Comparison of ENCODE assay signal across 8 cellular contexts in genomic region chr17:76353599-76354316, GRCh38. TPM values are rescaled to one million over a fixed set of nuclear protein-coding genes. Genes with fewer than 3 reads are reported as not detected.
DNase-seq lines count a peak whose midpoint lies in the region; ATAC-seq and TF ChIP-seq lines count a peak whose summit lies in the region.

TSS of gene PRPSAP1 (minus strand) at chr17:76353916. CDS start at chr17:76353703, 213 bp downstream.

- DNase-seq in AG09319 (ENCODE audit: extremely low read depth, low read depth): peak; percentile 60
- DNase-seq in NCI-H345 treated with DMSO at 0.1 percent for 48 hours (lab: John Stamatoyannopoulos, UW; ENCODE audit: unreplicated experiment): peak; percentile 94
- DNase-seq in activated CD4-positive, CD25-positive, alpha-beta regulatory T cell treated with anti-CD3 and anti-CD28 coated beads, Interleukin-2, amount 50 U/mL, for 72 hours: peak; percentile 81
- DNase-seq in cerebellum (ENCODE audit: low spot score): peak; percentile 92
- DNase-seq in kidney glomerular epithelial cell (lab: John Stamatoyannopoulos, UW): peak; percentile 93
- peak; percentile 39 to 44 for DNase-seq in stimulated activated CD4-positive, alpha-beta T cell treated with anti-CD3 and anti-CD28 coated beads, Interleukin-1b, Interleukin-23, amount 100 ng/mL, for 1 hour (ENCODE audit: low read depth in 2 of 2)

- in situ Hi-C loops in GM18951 (cut with MboI; ENCODE audit: low sequenced_read_pairs, unreplicated experiment): no loop called here

- peak; percentile 87 for ATAC-seq in HG03280 (IDR thresholded peaks at IDR 0.05; ENCODE audit: unreplicated experiment)

- TF ChIP-seq POLR2A in GM18951 (IDR thresholded peaks at IDR 0.05; ENCODE audit: extremely low read depth, insufficient read depth, insufficient read length): peak; percentile 95

- TF ChIP-seq CTCF in AG09319 (IDR thresholded peaks at IDR 0.05; ENCODE audit: low read depth, low read length): peak; percentile 57

RNA-seq across cellular contexts. Expression of gene PRPSAP1, which starts in this region (rescaled TPM):
- total RNA-seq in cerebellum: 85.0 TPM

Comparison
In these comparisons a context has a peak if more than half of its experiments do, and no peak if none do; other contexts are left out.
1. Peak in every context shown above with its lines: DNase-seq and ATAC-seq.
2. DNase-seq: peak in every context shown above with its lines; median percentile 94 in NCI-H345 treated with DMSO at 0.1 percent for 48 hours; 93 in kidney glomerular epithelial cell; 92 in cerebellum; 81 in activated CD4-positive, CD25-positive, alpha-beta regulatory T cell treated with anti-CD3 and anti-CD28 coated beads, Interleukin-2, amount 50 U/mL, for 72 hours; 60 in AG09319; 42 in stimulated activated CD4-positive, alpha-beta T cell treated with anti-CD3 and anti-CD28 coated beads, Interleukin-1b, Interleukin-23, amount 100 ng/mL, for 1 hour.